Comparison of ENCODE assay signal across 8 cellular contexts in the genomic region with DNA sequence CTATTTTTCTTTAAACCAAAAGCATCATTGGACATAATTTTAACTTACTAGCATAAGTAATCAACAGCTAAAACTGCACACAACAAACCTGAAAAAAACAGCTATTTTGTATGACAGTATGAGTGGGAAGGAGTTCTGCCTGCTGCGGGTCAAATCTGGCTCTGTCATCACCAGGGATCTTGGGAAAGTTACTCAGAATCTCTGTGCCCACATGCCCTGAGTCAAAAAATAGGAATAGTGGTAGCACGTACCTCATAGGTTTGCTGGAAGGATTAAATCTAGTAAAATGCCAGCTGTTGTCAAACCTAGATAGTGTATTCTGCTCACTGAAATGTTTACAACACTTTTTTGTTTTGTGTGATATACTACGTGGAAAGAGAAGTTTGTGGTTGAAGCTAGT. TPM values are rescaled to one million over a fixed set of nuclear protein-coding genes. Genes with fewer than 3 reads are reported as not detected.
DNase-seq lines count a peak whose midpoint lies in the region; ATAC-seq and TF ChIP-seq lines count a peak whose summit lies in the region.

No MANE protein-coding gene starts in this region.

- DNase-seq in GM06990 (ENCODE audit: extremely low read depth, insufficient read length), result no peak
- peak; percentile 43 for DNase-seq in fibroblast of peridontal ligament (ENCODE audit: extremely low read depth)
- no peak for DNase-seq in psoas muscle
- no peak for DNase-seq in NCI-H2081 (lab: John Stamatoyannopoulos, UW)
- DNase-seq in HuH-7.5 (ENCODE audit: low spot score), result no peak

- 38 to 47% (median 39%) methylated on average over 3 of the region's 3 CpGs for WGBS in psoas muscle, 3 donors

- H3K4me1 ChIP-seq in psoas muscle, result peaks cover 11% of the 10 kb centered on the region

- peak overlapping the region; percentile 91 for H3K27ac ChIP-seq in psoas muscle

- no peak for TF ChIP-seq CTCF in GM06990 (IDR thresholded peaks at IDR 0.05; ENCODE audit: insufficient read depth, low read length, poor library complexity, severe bottlenecking)
- no peak for TF ChIP-seq CTCF in psoas muscle (IDR thresholded peaks at IDR 0.05)

- H3K9me3 ChIP-seq in psoas muscle, result no peaks in the 10 kb centered on the region

- intact Hi-C loops in psoas muscle (cut with DNase I), result loop anchor here in 1 of 2 donors (5.0 kb wide), 1 partner anchor 34 kb away; a partner anchor contains a TSS

- ATAC-seq in SK-N-SH treated with all-trans-retinoic acid at 6 μM for 48 hours (0 out of 3 replicates have a peak, but pooled peaks have one; percentile 2), psoas muscle (no peak), GM19351 (IDR thresholded peaks at IDR 0.05; ENCODE audit: unreplicated experiment) (no peak), HG03439 (IDR thresholded peaks at IDR 0.05; ENCODE audit: unreplicated experiment) (no peak)

- peak overlapping the region; percentile 96 for H3K4me3 ChIP-seq in GM06990 (replicated peaks; ENCODE audit: low read depth, low read length)
- H3K4me3 ChIP-seq in psoas muscle, result peak overlapping the region; percentile 86

- H3K27me3 ChIP-seq in GM06990 (replicated peaks; ENCODE audit: control insufficient read depth, insufficient read depth, low read length), result no peaks in the 10 kb centered on the region
- H3K27me3 ChIP-seq in psoas muscle (ENCODE audit: insufficient read depth in 3 of 3, low read length in 2 of 3), result no peaks in the 10 kb centered on the region

- H3K36me3 ChIP-seq in GM06990 (ENCODE audit: control insufficient read depth, insufficient read depth, low read length) (no peaks in the 10 kb centered on the region; the same call in none of the 2 replicates), psoas muscle (ENCODE audit: insufficient read depth in 1 of 2, low read depth in 1 of 2) (peaks cover 3 to 30% of the 10 kb centered on the region in 2 donors)

TF ChIP-seq in SK-N-SH treated with all-trans-retinoic acid at 6 μM for 48 hours, 23 proteins besides CTCF, POLR2A, EP300 and RAD21:
- TF ChIP-seq GLIS3 (CRISPR knock-in tag; IDR thresholded peaks at IDR 0.05), result no peak
- no peak for TF ChIP-seq ZNF70 (CRISPR knock-in tag; IDR thresholded peaks at IDR 0.05)
- no peak for TF ChIP-seq ZFP3 (CRISPR knock-in tag; IDR thresholded peaks at IDR 0.05)

RNA-seq across cellular contexts. Expression of a gene that starts 1.1 kb away (rescaled TPM):
- 1 to 10 TPM; 5.8 to 9.5 (median 8.9) TPM for total RNA-seq in psoas muscle
- 10 to 100 TPM in 1 of 3 donors, 1 to 10 TPM in 2; 4.9 to 10.6 (median 8.0) TPM for polyA plus RNA-seq in psoas muscle

RNA-seq across cellular contexts. Expression of a gene that starts 33.9 kb away (rescaled TPM):
- 10 to 100 TPM; 23.5 to 40.4 (median 24.4) TPM for total RNA-seq in psoas muscle
- polyA plus RNA-seq in psoas muscle, result 10 to 100 TPM; 12.5 to 41.3 (median 25.1) TPM

RNA-seq across cellular contexts. Expression of a gene that starts 44.7 kb away (rescaled TPM):
- not detected for total RNA-seq in psoas muscle
- polyA plus RNA-seq in psoas muscle, result not detected
